In genomic region chr15:77596821-77597803, GRCh38 we compare ENCODE assay signal across 17 cellular contexts. TPM values are rescaled to one million over a fixed set of nuclear protein-coding genes. Genes with fewer than 3 reads are reported as not detected.
"Had no signal": no experiment of that assay in that cellular context is flagged by ENCODE, and none has a peak within 500 bp of the region (broad histone marks: within the 10 kb centered on the region; RNA-seq: fewer than 3 reads in every experiment).

No MANE protein-coding gene starts in this region.

- H3K36me3 Mint-ChIP-seq: naive B cell had no signal

- H3K36me3 ChIP-seq: ascending aorta, breast epithelium, prostate gland, spleen had no signal

- DNase-seq: activated CD4-positive, alpha-beta T cell treated with anti-CD3 and anti-CD28 coated beads for 1 hour; activated CD4-positive, alpha-beta T cell treated with anti-CD3 and anti-CD28 coated beads, Interleukin-2, amount 50 U/mL, for 48 hours; activated naive CD4-positive, alpha-beta T cell treated with anti-CD3 and anti-CD28 coated beads for 36 hours; activated naive CD8-positive, alpha-beta T cell treated with anti-CD3 and anti-CD28 coated beads, Interleukin-2, amount 50 U/mL, for 24 hours; effector memory CD8-positive, alpha-beta T cell; erythroblast; left colon; naive B cell; spleen had no signal

- H3K4me3 Mint-ChIP-seq: activated naive CD4-positive, alpha-beta T cell treated with anti-CD3 and anti-CD28 coated beads for 36 hours; activated naive CD8-positive, alpha-beta T cell treated with anti-CD3 and anti-CD28 coated beads, Interleukin-2, amount 50 U/mL, for 24 hours; dendritic cell treated with granulocyte-macrophage colony-stimulating factor and Interleukin-4, amounts not matched to agents 40 ng/mL and 50 ng/mL, for 4 days; effector memory CD8-positive, alpha-beta T cell; naive B cell had no signal

- H3K27me3 ChIP-seq: ascending aorta, breast epithelium, spleen had no signal

- H3K27me3 Mint-ChIP-seq: activated naive CD8-positive, alpha-beta T cell treated with anti-CD3 and anti-CD28 coated beads, Interleukin-2, amount 50 U/mL, for 24 hours had no signal

- ATAC-seq: activated naive CD8-positive, alpha-beta T cell treated with anti-CD3 and anti-CD28 coated beads, Interleukin-2, amount 50 U/mL, for 24 hours; effector memory CD8-positive, alpha-beta T cell; left colon; sciatic nerve had no signal

- H3K4me3 ChIP-seq: ascending aorta, breast epithelium, prostate gland, spleen had no signal

- H3K9me3 Mint-ChIP-seq: activated naive CD4-positive, alpha-beta T cell treated with anti-CD3 and anti-CD28 coated beads for 36 hours; activated naive CD8-positive, alpha-beta T cell treated with anti-CD3 and anti-CD28 coated beads, Interleukin-2, amount 50 U/mL, for 24 hours; activated T-helper 2 cell treated with anti-CD3 and anti-CD28 coated beads, Interferon-gamma antibody, Interleukin-2, Interleukin-4, amounts not matched to agents 10 μg/mL and 5 μg/mL and 100 μg/mL, durations not matched to agents 14 hours and 24 hours and 36 hours; dendritic cell treated with granulocyte-macrophage colony-stimulating factor and Interleukin-4, amounts not matched to agents 40 ng/mL and 50 ng/mL, for 4 days; effector memory CD8-positive, alpha-beta T cell had no signal

- H3K27ac Mint-ChIP-seq: activated naive CD4-positive, alpha-beta T cell treated with anti-CD3 and anti-CD28 coated beads for 36 hours; activated naive CD8-positive, alpha-beta T cell treated with anti-CD3 and anti-CD28 coated beads, Interleukin-2, amount 50 U/mL, for 24 hours; activated T-helper 2 cell treated with anti-CD3 and anti-CD28 coated beads, Interferon-gamma antibody, Interleukin-2, Interleukin-4, amounts not matched to agents 10 μg/mL and 5 μg/mL and 100 μg/mL, durations not matched to agents 14 hours and 24 hours and 36 hours; dendritic cell treated with granulocyte-macrophage colony-stimulating factor and Interleukin-4, amounts not matched to agents 40 ng/mL and 50 ng/mL, for 4 days; effector memory CD8-positive, alpha-beta T cell; naive B cell had no signal

- H3K9me3 ChIP-seq: ascending aorta, breast epithelium, prostate gland, spleen had no signal

- H3K4me1 ChIP-seq: ascending aorta, breast epithelium, prostate gland, spleen had no signal

- H3K27ac ChIP-seq: ascending aorta, breast epithelium, prostate gland, spleen had no signal

- H3K4me1 Mint-ChIP-seq: activated naive CD8-positive, alpha-beta T cell treated with anti-CD3 and anti-CD28 coated beads, Interleukin-2, amount 50 U/mL, for 24 hours had no signal

RNA-seq across cellular contexts. Expression of gene LINGO1, which starts 35.6 kb away (rescaled TPM):
- total RNA-seq: activated naive CD4-positive, alpha-beta T cell treated with anti-CD3 and anti-CD28 coated beads for 36 hours; activated T-helper 2 cell treated with anti-CD3 and anti-CD28 coated beads, Interferon-gamma antibody, Interleukin-2, Interleukin-4, amounts not matched to agents 10 μg/mL and 5 μg/mL and 100 μg/mL, durations not matched to agents 14 hours and 24 hours and 36 hours; mononuclear cell; T-helper 1 cell treated with Interleukin-12 subunit alpha and Interleukin-12 subunit beta and Interleukin-4 antibody, amounts not matched to agents 30 ng/mL and 1 ng/mL, for 36 hours had no signal
